34 cellular contexts compared by ENCODE assay signal in the genomic region with DNA sequence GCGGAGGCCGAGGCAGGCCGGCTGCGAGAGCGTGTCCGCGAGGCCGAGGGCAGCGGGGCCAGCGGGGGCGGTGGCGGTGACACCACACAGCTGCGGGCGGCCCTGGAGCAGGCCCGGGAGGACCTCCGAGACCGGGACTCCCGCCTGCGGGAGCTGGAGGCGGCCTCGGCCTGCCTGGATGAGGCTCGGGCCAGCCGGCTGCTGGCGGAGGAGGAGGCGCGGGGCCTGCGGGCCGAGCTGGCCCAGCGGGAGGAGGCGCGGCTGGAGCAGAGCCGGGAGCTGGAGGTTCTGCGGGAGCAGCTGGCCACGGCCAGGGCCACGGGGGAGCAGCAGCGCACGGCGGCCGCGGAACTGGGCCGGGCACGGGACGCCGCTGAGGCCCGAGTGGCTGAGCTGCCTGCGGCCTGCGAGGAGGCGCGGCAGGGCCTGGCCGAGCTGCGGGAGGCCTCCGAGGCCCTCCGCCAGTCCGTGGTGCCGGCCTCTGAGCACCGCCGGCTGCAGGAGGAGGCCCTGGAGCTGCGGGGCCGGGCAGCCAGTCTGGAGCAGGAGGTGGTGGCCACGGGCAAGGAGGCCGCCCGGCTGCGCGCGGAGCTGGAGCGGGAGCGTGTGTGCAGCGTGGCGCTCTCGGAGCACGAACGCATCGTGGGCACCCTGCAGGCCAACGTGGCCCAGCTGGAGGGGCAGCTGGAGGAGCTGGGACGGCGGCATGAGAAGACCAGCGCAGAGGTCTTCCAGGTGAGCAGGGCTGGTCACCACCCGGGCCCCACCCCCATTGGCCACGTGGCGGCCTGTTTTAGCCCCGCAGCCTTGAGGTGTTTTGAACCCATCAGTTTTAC. TPM values are rescaled to one million over a fixed set of nuclear protein-coding genes. Genes with fewer than 3 reads are reported as not detected.
"Had no signal": no experiment of that assay in that cellular context is flagged by ENCODE, and none has a peak within 500 bp of the region (broad histone marks: within the 10 kb centered on the region; RNA-seq: fewer than 3 reads in every experiment).

No MANE protein-coding gene starts in this region.

- DNase-seq: activated CD4-positive, alpha-beta memory T cell treated with anti-CD3 and anti-CD28 coated beads, Interleukin-2, amount 10 ng/mL, durations not matched to agents 7 days and 5 days; activated CD4-positive, alpha-beta T cell treated with anti-CD3 and anti-CD28 coated beads for 36 hours; activated CD4-positive, alpha-beta T cell treated with anti-CD3 and anti-CD28 coated beads, Interleukin-2, amount 10 ng/mL, durations not matched to agents 24 days and 14 days; activated CD4-positive, alpha-beta T cell treated with anti-CD3 and anti-CD28 coated beads, Interleukin-2, amount 50 U/mL, for 4 hours; activated CD4-positive, CD25-positive, alpha-beta regulatory T cell; activated CD4-positive, CD25-positive, alpha-beta regulatory T cell treated with anti-CD3 and anti-CD28 coated beads, Interleukin-2, amount 50 U/mL, for 72 hours; activated CD8-positive, alpha-beta memory T cell treated with anti-CD3 and anti-CD28 coated beads, Interleukin-2, amount 50 U/mL, for 48 hours; activated effector memory CD4-positive, alpha-beta T cell treated with anti-CD3 and anti-CD28 coated beads, Interleukin-2, amount 50 U/mL, for 16 hours; activated naive CD4-positive, alpha-beta T cell treated with anti-CD3 and anti-CD28 coated beads for 36 hours; activated naive CD8-positive, alpha-beta T cell treated with anti-CD3 and anti-CD28 coated beads for 36 hours; activated naive CD8-positive, alpha-beta T cell treated with anti-CD3 and anti-CD28 coated beads, Interleukin-2, amount 50 U/mL, for 24 hours; activated T-cell treated with anti-CD3 and anti-CD28 coated beads for 4 hours; activated T-cell treated with anti-CD3 and anti-CD28 coated beads, Interleukin-2, amount 50 U/mL, for 4 hours; adrenal gland; amygdala; aorta; central memory CD4-positive, alpha-beta T cell; cerebellar nuclear complex; colonic mucosa; effector CD8-positive, alpha-beta T cell; esophagus squamous epithelium; foreskin melanocyte; heart right ventricle; T-helper 2 cell had no signal

- H3K27ac ChIP-seq: adrenal gland, breast epithelium, cardiac muscle cell, colonic mucosa, epithelial cell of prostate, esophagus squamous epithelium, gastroesophageal sphincter, heart right ventricle, hepatocyte had no signal

- H3K79me2 ChIP-seq: hepatocyte had no signal

- H3K27me3 Mint-ChIP-seq: activated CD4-positive, alpha-beta T cell treated with anti-CD3 and anti-CD28 coated beads for 36 hours; activated CD4-positive, alpha-beta T cell treated with anti-CD3 and anti-CD28 coated beads, Interleukin-2, amount 10 ng/mL, durations not matched to agents 24 days and 14 days; activated naive CD4-positive, alpha-beta T cell treated with anti-CD3 and anti-CD28 coated beads, Interleukin-2, amount 50 U/mL, for 24 hours; activated naive CD8-positive, alpha-beta T cell treated with anti-CD3 and anti-CD28 coated beads for 36 hours; activated naive CD8-positive, alpha-beta T cell treated with anti-CD3 and anti-CD28 coated beads, Interleukin-2, amount 50 U/mL, for 24 hours had no signal

- H3K27ac Mint-ChIP-seq: activated CD4-positive, alpha-beta memory T cell treated with anti-CD3 and anti-CD28 coated beads, Interleukin-2, amount 10 ng/mL, durations not matched to agents 7 days and 5 days; activated CD4-positive, alpha-beta T cell treated with anti-CD3 and anti-CD28 coated beads for 36 hours; activated CD4-positive, alpha-beta T cell treated with anti-CD3 and anti-CD28 coated beads, Interleukin-2, amount 10 ng/mL, durations not matched to agents 24 days and 14 days; activated naive CD4-positive, alpha-beta T cell treated with anti-CD3 and anti-CD28 coated beads for 36 hours; activated naive CD4-positive, alpha-beta T cell treated with anti-CD3 and anti-CD28 coated beads, Interleukin-2, amount 50 U/mL, for 24 hours; activated naive CD8-positive, alpha-beta T cell treated with anti-CD3 and anti-CD28 coated beads for 36 hours; activated naive CD8-positive, alpha-beta T cell treated with anti-CD3 and anti-CD28 coated beads, Interleukin-2, amount 50 U/mL, for 24 hours; activated T-helper 1 cell treated with anti-CD3 and anti-CD28 coated beads, Interleukin-12 subunit alpha, Interleukin-12 subunit beta, Interleukin-2, Interleukin-4 antibody, amounts not matched to agents 30 ng/mL and 10 ng/mL and 1 ng/mL, durations not matched to agents 14 hours and 24 hours and 36 hours; activated T-helper 2 cell treated with anti-CD3 and anti-CD28 coated beads, Interferon-gamma antibody, Interleukin-2, Interleukin-4, amounts not matched to agents 10 μg/mL and 5 μg/mL and 100 μg/mL, durations not matched to agents 14 hours and 24 hours and 36 hours; brain had no signal

- H3K4me1 ChIP-seq: adrenal gland, breast epithelium, colonic mucosa, esophagus squamous epithelium, gastroesophageal sphincter, heart right ventricle had no signal

- H3K4me2 ChIP-seq: hepatocyte had no signal

- H3K4me3 Mint-ChIP-seq: activated CD4-positive, alpha-beta memory T cell treated with anti-CD3 and anti-CD28 coated beads, Interleukin-2, amount 10 ng/mL, durations not matched to agents 7 days and 5 days; activated CD4-positive, alpha-beta T cell treated with anti-CD3 and anti-CD28 coated beads for 36 hours; activated CD4-positive, alpha-beta T cell treated with anti-CD3 and anti-CD28 coated beads, Interleukin-2, amount 10 ng/mL, durations not matched to agents 24 days and 14 days; activated naive CD4-positive, alpha-beta T cell treated with anti-CD3 and anti-CD28 coated beads for 36 hours; activated naive CD4-positive, alpha-beta T cell treated with anti-CD3 and anti-CD28 coated beads, Interleukin-2, amount 50 U/mL, for 24 hours; activated naive CD8-positive, alpha-beta T cell treated with anti-CD3 and anti-CD28 coated beads for 36 hours; activated naive CD8-positive, alpha-beta T cell treated with anti-CD3 and anti-CD28 coated beads, Interleukin-2, amount 50 U/mL, for 24 hours; activated T-cell treated with anti-CD3 and anti-CD28 coated beads, Interleukin-2, amount 50 U/mL, for 4 hours; activated T-helper 1 cell treated with anti-CD3 and anti-CD28 coated beads, Interleukin-12 subunit alpha, Interleukin-12 subunit beta, Interleukin-2, Interleukin-4 antibody, amounts not matched to agents 30 ng/mL and 10 ng/mL and 1 ng/mL, durations not matched to agents 14 hours and 24 hours and 36 hours had no signal

- H2AFZ ChIP-seq: hepatocyte had no signal

- H3K36me3 Mint-ChIP-seq: activated naive CD4-positive, alpha-beta T cell treated with anti-CD3 and anti-CD28 coated beads, Interleukin-2, amount 50 U/mL, for 24 hours; activated naive CD8-positive, alpha-beta T cell treated with anti-CD3 and anti-CD28 coated beads for 36 hours; brain had no signal

- ATAC-seq: activated CD4-positive, alpha-beta T cell treated with anti-CD3 and anti-CD28 coated beads for 36 hours; activated naive CD8-positive, alpha-beta T cell treated with anti-CD3 and anti-CD28 coated beads, Interleukin-2, amount 50 U/mL, for 24 hours; activated T-cell treated with anti-CD3 and anti-CD28 coated beads, Interleukin-2, amount 50 U/mL, for 4 hours; gastroesophageal sphincter had no signal

- H3K36me3 ChIP-seq: adrenal gland, breast epithelium, cardiac muscle cell, colonic mucosa, esophagus squamous epithelium, gastroesophageal sphincter, heart right ventricle had no signal

- H3K9me3 Mint-ChIP-seq: activated naive CD4-positive, alpha-beta T cell treated with anti-CD3 and anti-CD28 coated beads for 36 hours; activated naive CD4-positive, alpha-beta T cell treated with anti-CD3 and anti-CD28 coated beads, Interleukin-2, amount 50 U/mL, for 24 hours; activated T-cell treated with anti-CD3 and anti-CD28 coated beads, Interleukin-2, amount 50 U/mL, for 4 hours; activated T-helper 1 cell treated with anti-CD3 and anti-CD28 coated beads, Interleukin-12 subunit alpha, Interleukin-12 subunit beta, Interleukin-2, Interleukin-4 antibody, amounts not matched to agents 30 ng/mL and 10 ng/mL and 1 ng/mL, durations not matched to agents 14 hours and 24 hours and 36 hours had no signal

- H3K9me3 ChIP-seq: adrenal gland, breast epithelium, colonic mucosa, esophagus squamous epithelium, gastroesophageal sphincter had no signal

- H3K4me3 ChIP-seq: adrenal gland, breast epithelium, cardiac muscle cell, colonic mucosa, esophagus squamous epithelium, gastroesophageal sphincter, heart right ventricle, hepatocyte had no signal

- H3K27me3 ChIP-seq: adrenal gland, breast epithelium, cardiac muscle cell, colonic mucosa, gastroesophageal sphincter, hepatocyte had no signal

- H3K4me1 Mint-ChIP-seq: activated naive CD4-positive, alpha-beta T cell treated with anti-CD3 and anti-CD28 coated beads, Interleukin-2, amount 50 U/mL, for 24 hours; activated naive CD8-positive, alpha-beta T cell treated with anti-CD3 and anti-CD28 coated beads for 36 hours; brain had no signal

RNA-seq across cellular contexts. Expression of gene EBI3, which starts 11.7 kb away (rescaled TPM):
- total RNA-seq: cardiac muscle cell, fibroblast of lung had no signal
- polyA plus RNA-seq: cardiac muscle cell had no signal
